Comparison of ENCODE assay signal across 21 cellular contexts in the genomic region with DNA sequence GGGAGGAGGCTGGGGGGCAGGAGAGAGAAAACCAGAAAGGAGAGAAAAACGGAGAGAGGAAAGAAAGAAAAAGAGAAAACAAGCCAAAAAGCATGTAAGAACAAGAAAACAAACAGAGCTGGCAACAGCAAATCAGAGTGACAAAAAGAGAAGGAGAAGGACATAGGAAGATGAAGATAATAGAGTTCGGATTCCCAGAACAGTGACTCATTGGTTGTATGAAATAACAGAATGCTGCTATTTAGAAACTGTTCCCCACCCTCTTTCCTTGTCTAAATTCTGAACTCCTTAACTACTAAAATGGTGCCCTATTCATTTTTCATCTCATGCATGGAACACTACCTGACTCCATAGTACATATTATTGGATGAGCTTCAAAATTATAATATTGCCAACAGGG.
"Had no signal": no experiment of that assay in that cellular context is flagged by ENCODE, and none has a peak within 500 bp of the region (broad histone marks: within the 10 kb centered on the region; RNA-seq: fewer than 3 reads in every experiment).

No MANE protein-coding gene starts in this region.

- H3K4me3 ChIP-seq: adrenal gland, dorsolateral prefrontal cortex, gastrocnemius medialis, heart right ventricle, left ventricle myocardium inferior, right atrium auricular region, tibial artery had no signal

- H3K27ac ChIP-seq: adrenal gland, dorsolateral prefrontal cortex, gastrocnemius medialis, heart right ventricle, left ventricle myocardium inferior, right atrium auricular region, tibial artery, VCaP had no signal

- H3K36me3 ChIP-seq: adrenal gland, gastrocnemius medialis, heart right ventricle, left ventricle myocardium inferior, right atrium auricular region, tibial artery had no signal

- DNase-seq: activated CD4-positive, alpha-beta T cell treated with anti-CD3 and anti-CD28 coated beads, Interleukin-2, amount 50 U/mL, for 1 hour; activated CD4-positive, CD25-positive, alpha-beta regulatory T cell treated with anti-CD3 and anti-CD28 coated beads, Interleukin-2, amount 50 U/mL, for 72 hours; activated CD8-positive, alpha-beta memory T cell treated with anti-CD3 and anti-CD28 coated beads, Interleukin-2, amount 50 U/mL, for 48 hours; activated effector memory CD4-positive, alpha-beta T cell treated with Interleukin-2 at 50 U/mL for 16 hours; activated naive CD4-positive, alpha-beta T cell treated with anti-CD3 and anti-CD28 coated beads, Interleukin-2, amount 50 U/mL, for 16 hours; activated T-cell treated with anti-CD3 and anti-CD28 coated beads, Interleukin-2, amount 50 U/mL, for 48 hours; adrenal gland; central memory CD4-positive, alpha-beta T cell; dorsolateral prefrontal cortex; endodermal cell; gastrocnemius medialis; heart right ventricle; kidney glomerular epithelial cell; left ventricle myocardium inferior; stimulated activated CD4-positive, alpha-beta T cell treated with anti-CD3 and anti-CD28 coated beads, Interleukin-2, amount 100 ng/mL, for 24 hours; stimulated activated naive CD8-positive, alpha-beta T cell treated with anti-CD3 and anti-CD28 coated beads, Interleukin-15, Interleukin-2, amounts not matched to agents 100 U/mL and 50 U/mL, for 24 hours; substantia nigra; T1000; tibial artery had no signal

- H3K4me1 ChIP-seq: adrenal gland, gastrocnemius medialis, right atrium auricular region, tibial artery had no signal

- H3K9me3 ChIP-seq: adrenal gland, gastrocnemius medialis, heart right ventricle, left ventricle myocardium inferior, right atrium auricular region, tibial artery had no signal

- H3K27me3 ChIP-seq: adrenal gland, gastrocnemius medialis, right atrium auricular region, tibial artery had no signal
